In genomic region chr9:78031826-78032598, GRCh38 we compare ENCODE assay signal across 1 cellular context.
TF ChIP-seq lines count a peak whose summit lies in the region.

No MANE protein-coding gene starts in this region.

TF ChIP-seq in HEK293, 187 proteins besides CTCF, POLR2A, EP300 and RAD21 (continued from another document and continues in another):
- TF ChIP-seq PRDM2 (tag by site-specific recombination; IDR thresholded peaks at IDR 0.05; ENCODE audit: borderline replicate concordance): no peak
- TF ChIP-seq, protein P1, sequence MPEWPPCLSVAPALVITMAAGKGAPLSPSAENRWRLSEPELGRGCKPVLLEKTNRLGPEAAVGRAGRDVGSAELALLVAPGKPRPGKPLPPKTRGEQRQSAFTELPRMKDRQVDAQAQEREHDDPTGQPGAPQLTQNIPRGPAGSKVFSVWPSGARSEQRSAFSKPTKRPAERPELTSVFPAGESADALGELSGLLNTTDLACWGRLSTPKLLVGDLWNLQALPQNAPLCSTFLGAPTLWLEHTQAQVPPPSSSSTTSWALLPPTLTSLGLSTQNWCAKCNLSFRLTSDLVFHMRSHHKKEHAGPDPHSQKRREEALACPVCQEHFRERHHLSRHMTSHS (tag by site-specific recombination; IDR thresholded peaks at IDR 0.05): no peak
- TF ChIP-seq GLIS2 (tag by site-specific recombination; IDR thresholded peaks at IDR 0.05): peak; percentile 41; the same call in 1 of the 2 replicates
- TF ChIP-seq TSHZ1 (tag by site-specific recombination; IDR thresholded peaks at IDR 0.05; ENCODE audit: borderline replicate concordance): no peak
- TF ChIP-seq EGR2 (tag by site-specific recombination; IDR thresholded peaks at IDR 0.05; ENCODE audit: low read depth): peak; percentile 58
- TF ChIP-seq, protein P2, sequence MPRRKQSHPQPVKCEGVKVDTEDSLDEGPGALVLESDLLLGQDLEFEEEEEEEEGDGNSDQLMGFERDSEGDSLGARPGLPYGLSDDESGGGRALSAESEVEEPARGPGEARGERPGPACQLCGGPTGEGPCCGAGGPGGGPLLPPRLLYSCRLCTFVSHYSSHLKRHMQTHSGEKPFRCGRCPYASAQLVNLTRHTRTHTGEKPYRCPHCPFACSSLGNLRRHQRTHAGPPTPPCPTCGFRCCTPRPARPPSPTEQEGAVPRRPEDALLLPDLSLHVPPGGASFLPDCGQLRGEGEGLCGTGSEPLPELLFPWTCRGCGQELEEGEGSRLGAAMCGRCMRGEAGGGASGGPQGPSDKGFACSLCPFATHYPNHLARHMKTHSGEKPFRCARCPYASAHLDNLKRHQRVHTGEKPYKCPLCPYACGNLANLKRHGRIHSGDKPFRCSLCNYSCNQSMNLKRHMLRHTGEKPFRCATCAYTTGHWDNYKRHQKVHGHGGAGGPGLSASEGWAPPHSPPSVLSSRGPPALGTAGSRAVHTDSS (tag by site-specific recombination; IDR thresholded peaks at IDR 0.05): peak; percentile 62; the same call in 1 of the 2 replicates
- no peak for TF ChIP-seq ZNF501 (tag by site-specific recombination; IDR thresholded peaks at IDR 0.05)
- TF ChIP-seq ZNF645 (tag by site-specific recombination; IDR thresholded peaks at IDR 0.05): no peak
- no peak for TF ChIP-seq ZNF768 (tag by site-specific recombination; IDR thresholded peaks at IDR 0.05)
- no peak for TF ChIP-seq ZNF311 (tag by site-specific recombination; IDR thresholded peaks at IDR 0.05; ENCODE audit: borderline replicate concordance)
- no peak for TF ChIP-seq ZNF394 (tag by site-specific recombination; IDR thresholded peaks at IDR 0.05; ENCODE audit: borderline replicate concordance)
- TF ChIP-seq ZNF112 (tag by site-specific recombination; IDR thresholded peaks at IDR 0.05): no peak
- no peak for TF ChIP-seq ZNF24 (tag by site-specific recombination; IDR thresholded peaks at IDR 0.05)
- TF ChIP-seq ZEB2 (tag by site-specific recombination; IDR thresholded peaks at IDR 0.05): no peak
- peak; percentile 92 for TF ChIP-seq IKZF3 (tag by site-specific recombination; IDR thresholded peaks at IDR 0.05)
- TF ChIP-seq ZNF433 (tag by site-specific recombination; IDR thresholded peaks at IDR 0.05; ENCODE audit: low read depth): no peak
- TF ChIP-seq, protein P3, sequence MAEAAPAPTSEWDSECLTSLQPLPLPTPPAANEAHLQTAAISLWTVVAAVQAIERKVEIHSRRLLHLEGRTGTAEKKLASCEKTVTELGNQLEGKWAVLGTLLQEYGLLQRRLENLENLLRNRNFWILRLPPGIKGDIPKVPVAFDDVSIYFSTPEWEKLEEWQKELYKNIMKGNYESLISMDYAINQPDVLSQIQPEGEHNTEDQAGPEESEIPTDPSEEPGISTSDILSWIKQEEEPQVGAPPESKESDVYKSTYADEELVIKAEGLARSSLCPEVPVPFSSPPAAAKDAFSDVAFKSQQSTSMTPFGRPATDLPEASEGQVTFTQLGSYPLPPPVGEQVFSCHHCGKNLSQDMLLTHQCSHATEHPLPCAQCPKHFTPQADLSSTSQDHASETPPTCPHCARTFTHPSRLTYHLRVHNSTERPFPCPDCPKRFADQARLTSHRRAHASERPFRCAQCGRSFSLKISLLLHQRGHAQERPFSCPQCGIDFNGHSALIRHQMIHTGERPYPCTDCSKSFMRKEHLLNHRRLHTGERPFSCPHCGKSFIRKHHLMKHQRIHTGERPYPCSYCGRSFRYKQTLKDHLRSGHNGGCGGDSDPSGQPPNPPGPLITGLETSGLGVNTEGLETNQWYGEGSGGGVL (tag by site-specific recombination; IDR thresholded peaks at IDR 0.05): peak; percentile 75; the same call in 1 of the 2 replicates
- no peak for TF ChIP-seq ZNF26 (tag by site-specific recombination; IDR thresholded peaks at IDR 0.05)
- no peak for TF ChIP-seq ZFP37 (tag by site-specific recombination; IDR thresholded peaks at IDR 0.05)
- TF ChIP-seq ZNF37A (tag by site-specific recombination; IDR thresholded peaks at IDR 0.05): no peak
- TF ChIP-seq, protein P4, sequence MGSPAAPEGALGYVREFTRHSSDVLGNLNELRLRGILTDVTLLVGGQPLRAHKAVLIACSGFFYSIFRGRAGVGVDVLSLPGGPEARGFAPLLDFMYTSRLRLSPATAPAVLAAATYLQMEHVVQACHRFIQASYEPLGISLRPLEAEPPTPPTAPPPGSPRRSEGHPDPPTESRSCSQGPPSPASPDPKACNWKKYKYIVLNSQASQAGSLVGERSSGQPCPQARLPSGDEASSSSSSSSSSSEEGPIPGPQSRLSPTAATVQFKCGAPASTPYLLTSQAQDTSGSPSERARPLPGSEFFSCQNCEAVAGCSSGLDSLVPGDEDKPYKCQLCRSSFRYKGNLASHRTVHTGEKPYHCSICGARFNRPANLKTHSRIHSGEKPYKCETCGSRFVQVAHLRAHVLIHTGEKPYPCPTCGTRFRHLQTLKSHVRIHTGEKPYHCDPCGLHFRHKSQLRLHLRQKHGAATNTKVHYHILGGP (tag by site-specific recombination; IDR thresholded peaks at IDR 0.05): no peak
- TF ChIP-seq PRDM4 (tag by site-specific recombination; IDR thresholded peaks at IDR 0.05): no peak
- no peak for TF ChIP-seq INSM2 (tag by site-specific recombination; IDR thresholded peaks at IDR 0.05)
- no peak for TF ChIP-seq FEZF1 (tag by site-specific recombination; IDR thresholded peaks at IDR 0.05)
- no peak for TF ChIP-seq ZNF354C (tag by site-specific recombination; IDR thresholded peaks at IDR 0.05; ENCODE audit: borderline replicate concordance, low read depth)
- TF ChIP-seq ZBTB17 (tag by site-specific recombination; IDR thresholded peaks at IDR 0.05): peak; percentile 31; the same call in 1 of the 2 replicates
- TF ChIP-seq ZNF362 (tag by site-specific recombination; IDR thresholded peaks at IDR 0.05): no peak
- TF ChIP-seq ZNF302 (tag by site-specific recombination; IDR thresholded peaks at IDR 0.05; ENCODE audit: low read depth): no peak
- TF ChIP-seq ZNF785 (tag by site-specific recombination; IDR thresholded peaks at IDR 0.05): no peak
- TF ChIP-seq OVOL3 (tag by site-specific recombination; IDR thresholded peaks at IDR 0.05): no peak
